Comparison of ENCODE assay signal across 8 cellular contexts in genomic region chr9:127897194-127897692, GRCh38. TPM values are rescaled to one million over a fixed set of nuclear protein-coding genes. Genes with fewer than 3 reads are reported as not detected.
A peak's percentile ranks its signal among the peaks of the same experiment; 100 is the strongest.
DNase-seq lines count a peak whose midpoint lies in the region; FAIRE-seq and TF ChIP-seq lines count a peak whose summit lies in the region.

No MANE protein-coding gene starts in this region.

- H4K91ac ChIP-seq in H1 (replicated peaks; ENCODE audit: insufficient read length, low read length) = no peak overlapping the region

- H3K27me3 Mint-ChIP-seq in MCF 10A (ENCODE audit: insufficient read depth, unreplicated experiment) = no peaks in the 10 kb centered on the region

- no peak overlapping the region for H4K5ac ChIP-seq in H1 (ENCODE audit: insufficient read length, low read depth, low read length)
- H4K5ac ChIP-seq in mesendoderm (ENCODE audit: low read length) = no peak overlapping the region

- peaks cover 0 to 28% (median 16%) of the 10 kb centered on the region in 4 experiments; a peak in 6 of 7 replicates for H3K4me1 ChIP-seq in H1 (replicated peaks in 1 of 4; ENCODE audit: control insufficient read depth in 3 of 4, insufficient read depth in 4 of 4, low read length in 3 of 4)
- H3K4me1 ChIP-seq in mesendoderm (ENCODE audit: control insufficient read depth, low read depth, low read length) = no peaks in the 10 kb centered on the region

- H3K56ac ChIP-seq in H1 (replicated peaks; ENCODE audit: insufficient read length, low read depth, low read length) = no peak overlapping the region
- peak overlapping the region; percentile 12 for H3K56ac ChIP-seq in mesendoderm (ENCODE audit: low read length)

- H2AK5ac ChIP-seq in H1 (ENCODE audit: low read depth, low read length) (no peak overlapping the region), mesendoderm (ENCODE audit: low read length) (no peak overlapping the region)

- peak overlapping the region; percentile 65 to 83 for H3K4me2 ChIP-seq in H1 (ENCODE audit: insufficient read depth in 1 of 2, low read depth in 2 of 2, low read length in 2 of 2)
- H3K4me2 ChIP-seq in mesendoderm (ENCODE audit: low read length) = no peak overlapping the region

- DNase-seq in T47D (ENCODE audit: low read depth in 1 of 2, low spot score in 1 of 2) (peak; percentile 79 to 94), MCF 10A (ENCODE audit: unreplicated experiment) (no peak), SK-N-DZ (ENCODE audit: low spot score) (peak; percentile 72), H1 (ENCODE audit: low read depth in 1 of 2, low spot score in 2 of 2) (peak in 1 of 2 experiments; percentile 82), mesendoderm (peak; percentile 87), NCI-H187 (lab: John Stamatoyannopoulos, UW) (no peak), D721Med (ENCODE audit: insufficient read length, low spot score) (no peak)

- peak overlapping the region; percentile 35; the same call in 1 of the 2 replicates for H4K8ac ChIP-seq in H1 (ENCODE audit: extremely low read depth, insufficient read depth, low read length)
- no peak overlapping the region for H4K8ac ChIP-seq in mesendoderm (ENCODE audit: low read depth, low read length)

- CTCF ChIA-PET in MCF 10A (lab: Yijun Ruan, JAX) (interaction anchor here (0.5 kb wide), 1 partner anchor 12 kb away, joined by 3 read pairs; no protein-coding TSS in a partner anchor), H1 (lab: Charles Lee; ENCODE audit: partially characterized antibody) (interaction anchor here (0.6 to 3.0 kb wide), 11 partner anchors 8 to 220 kb away, joined by 3 to 14 read pairs (median 3); no protein-coding TSS in a partner anchor)

- in situ Hi-C loops in T47D (cut with HindIII; ENCODE audit: low pct_unique_long_range_greater_than_20kb, low sequenced_read_pairs) = no loop called here

- no peak overlapping the region for H2BK5ac ChIP-seq in H1 (ENCODE audit: low read depth, low read length)
- no peak overlapping the region for H2BK5ac ChIP-seq in mesendoderm (ENCODE audit: low read length)

- no peak overlapping the region for H3K27ac Mint-ChIP-seq in MCF 10A (ENCODE audit: low read depth, unreplicated experiment)

- H3K36me3 Mint-ChIP-seq in MCF 10A (ENCODE audit: insufficient read depth, unreplicated experiment) = peaks cover 33% of the 10 kb centered on the region

- FAIRE-seq in H1 (lab: Jason Lieb, UNC) (no peak), D721Med (lab: Jason Lieb, UNC) (no peak)

- no peak overlapping the region for H2BK20ac ChIP-seq in H1 (ENCODE audit: low read length)

- POLR2A ChIA-PET in MCF 10A (lab: Yijun Ruan, JAX) (no interaction called here), H1 (lab: Charles Lee; ENCODE audit: partially characterized antibody) (interaction anchor here (0.9 to 10.1 kb wide), 9 partner anchors 9 to 69 kb away, joined by 3 to 91 read pairs (median 5); partner anchors contain the start of genes ENG and PIP5KL1)

- no peak for TF ChIP-seq EP300 in H1 (IDR thresholded peaks at IDR 0.05; ENCODE audit: borderline replicate concordance in 1 of 2, low read depth in 2 of 2, low read length in 2 of 2)

- TF ChIP-seq POLR2A in H1 (IDR thresholded peaks at IDR 0.05; ENCODE audit: control extremely low read depth in 1 of 2, low read depth in 2 of 2, low read length in 2 of 2) = peak in 1 of 2 experiments; percentile 59; a peak in 2 of 3 replicates

- no TSS peak for BruUV-seq in MCF 10A (replicated peaks; lab: Mats Ljungman, UMichigan)

- 0 out of 2 replicates have a peak overlapping the region, but pooled peaks have one; percentile 17 for H2BK12ac ChIP-seq in H1 (ENCODE audit: low read depth, low read length)

- no peak overlapping the region for H2BK15ac ChIP-seq in H1 (ENCODE audit: low read length)
- H2BK15ac ChIP-seq in mesendoderm (replicated peaks; ENCODE audit: low read depth) = no peak overlapping the region

- peaks cover 5 to 13% of the 10 kb centered on the region in 2 experiments for H4K20me1 ChIP-seq in H1 (replicated peaks in 1 of 2; ENCODE audit: control insufficient read depth in 1 of 2, insufficient read depth in 2 of 2, low read length in 2 of 2)

- H3K18ac ChIP-seq in H1 (ENCODE audit: extremely low read depth, low read length) (no peak overlapping the region; the same call in 1 of the 2 replicates), mesendoderm (ENCODE audit: low read length) (no peak overlapping the region)

- no peak overlapping the region for H2AFZ ChIP-seq in H1 (ENCODE audit: low read length)

- H3K4me3 ChIP-seq in H1 (ENCODE audit: extremely low read depth in 1 of 4, insufficient read depth in 2 of 4, low read depth in 3 of 4, low read length in 4 of 4) = peak overlapping the region in 1 of 4 experiments; percentile 50; a peak in 4 of 8 replicates
- no peak overlapping the region for H3K4me3 ChIP-seq in mesendoderm (ENCODE audit: low read length)

- H3K23ac ChIP-seq in H1 (ENCODE audit: insufficient read length) (no peak overlapping the region), mesendoderm (ENCODE audit: low read length) (no peak overlapping the region)

- peaks cover 10% of the 10 kb centered on the region for H3K79me1 ChIP-seq in H1 (ENCODE audit: low read depth, low read length)
- no peaks in the 10 kb centered on the region for H3K79me1 ChIP-seq in mesendoderm (ENCODE audit: low read length)

- H3K23me2 ChIP-seq in H1 (ENCODE audit: low read depth, low read length) = peaks cover 5% of the 10 kb centered on the region; the same call in 1 of the 2 replicates

- H3K4ac ChIP-seq in H1 (replicated peaks; ENCODE audit: insufficient read length, low read depth, low read length) (no peak overlapping the region), mesendoderm (ENCODE audit: low read depth, low read length) (no peak overlapping the region)

- H3K4me1 Mint-ChIP-seq in MCF 10A (ENCODE audit: insufficient read depth, unreplicated experiment) = peaks cover 9% of the 10 kb centered on the region

- no peak overlapping the region for H3K14ac ChIP-seq in H1 (ENCODE audit: insufficient read length)

- H3K4me3 Mint-ChIP-seq in MCF 10A (ENCODE audit: unreplicated experiment) = no peak overlapping the region

- no peak for TF ChIP-seq RAD21 in H1 (IDR thresholded peaks at IDR 0.05 in 1 of 2, conservative IDR thresholded peaks at IDR 0.05 in 1 of 2; ENCODE audit: low read depth in 2 of 2, low read length in 2 of 2)

- H3K27me3 ChIP-seq in H1 (replicated peaks in 1 of 4; ENCODE audit: control insufficient read depth in 3 of 4, extremely low read depth in 1 of 4, insufficient read depth in 3 of 4, low read length in 3 of 4) (no peaks in the 10 kb centered on the region), mesendoderm (ENCODE audit: insufficient read depth, low read length, poor library complexity) (no peaks in the 10 kb centered on the region)

- H3K9me3 ChIP-seq in H1 (ENCODE audit: insufficient read depth in 2 of 2, low read depth in 1 of 2, low read length in 1 of 2) = no peaks in the 10 kb centered on the region

- H3K9me3 Mint-ChIP-seq in MCF 10A (ENCODE audit: unreplicated experiment) = no peaks in the 10 kb centered on the region

- intact Hi-C loops in MCF 10A (cut with micrococcal nuclease) = no loop called here

- 14% methylated on average over 10 of the region's 19 CpGs; no CpG with 5 or more reads in 1 of the 2 experiments for WGBS in H1 (ENCODE audit: extremely low coverage in 1 of 2, insufficient coverage in 1 of 2, insufficient read length in 1 of 2, insufficient replicate concordance in 2 of 2, low coverage in 1 of 2, low lambda C conversion rate in 2 of 2, missing lambda C conversion rate in 1 of 2), 2 experiments
- WGBS in mesendoderm (ENCODE audit: extremely low coverage, insufficient coverage, low lambda C conversion rate) = no CpG with 5 or more reads among the region's 19 CpGs

- H3K9ac ChIP-seq in H1 (replicated peaks in 1 of 4; ENCODE audit: extremely low read depth in 1 of 4, low read depth in 3 of 4, low read length in 3 of 4) (peak overlapping the region in 2 of 4 experiments; percentile 13 to 19; a peak in 1 of 7 replicates), mesendoderm (ENCODE audit: low read length) (peak overlapping the region; percentile 19)

- H3K27ac ChIP-seq in H1 (ENCODE audit: low read depth, low read length) = peak overlapping the region; percentile 34; the same call in 1 of the 2 replicates
- no peak overlapping the region for H3K27ac ChIP-seq in mesendoderm (ENCODE audit: low read depth, low read length)
- H3K27ac ChIP-seq in temporal lobe (ENCODE audit: low read depth, low read length) = peak overlapping the region; percentile 91

- no peak overlapping the region for H2BK120ac ChIP-seq in H1 (replicated peaks; ENCODE audit: low read depth, low read length)
- H2BK120ac ChIP-seq in mesendoderm (ENCODE audit: low read depth, low read length) = no peak overlapping the region

- H3K79me2 ChIP-seq in H1 (ENCODE audit: control insufficient read depth in 1 of 2, insufficient read depth in 2 of 2, low read length in 2 of 2) = peaks cover 0 to 4% of the 10 kb centered on the region in 2 experiments; a peak in 1 of 4 replicates
- H3K79me2 ChIP-seq in mesendoderm (ENCODE audit: control insufficient read depth, insufficient read depth, low read length) = no peaks in the 10 kb centered on the region

- peaks cover 23 to 38% (median 32%) of the 10 kb centered on the region in 4 experiments for H3K36me3 ChIP-seq in H1 (ENCODE audit: control insufficient read depth in 2 of 4, insufficient read depth in 4 of 4, low read length in 3 of 4)
- peaks cover 4% of the 10 kb centered on the region for H3K36me3 ChIP-seq in mesendoderm (ENCODE audit: control insufficient read depth, insufficient read depth, low read length)

- no peak for TF ChIP-seq CTCF in MCF 10A (IDR thresholded peaks at IDR 0.05; ENCODE audit: unreplicated experiment)
- TF ChIP-seq CTCF in H1 (IDR thresholded peaks at IDR 0.05; ENCODE audit: control extremely low read depth in 1 of 3, insufficient read depth in 1 of 3, low read depth in 1 of 3, low read length in 3 of 3) = no peak
- no peak for TF ChIP-seq CTCF in D721Med (IDR thresholded peaks at IDR 0.05; ENCODE audit: insufficient read depth, missing control alignments)

RNA-seq across cellular contexts. Expression of gene ST6GALNAC6, which starts 2.2 kb away (rescaled TPM):
- total RNA-seq in MCF 10A (2022) (16.5 and 17.6 TPM in 2 replicates), temporal lobe (25.6 TPM)
- 28.5 and 39.2 TPM in 2 replicates for polyA plus RNA-seq in SK-N-DZ (2014; cell fraction: cytosol; rRNA removed)
- polyA plus RNA-seq in SK-N-DZ (2014; cell fraction: nucleus; rRNA removed) = 30.8 and 39.5 TPM in 2 replicates
- 37.7 and 43.7 TPM in 2 replicates for total RNA-seq in H1 (2021; fragmentation: NEBNext Ultra II Directional; extraction: Animal tissue kit (Norgen Biotek cat#: 25700))
- 64.4 and 72.9 TPM in 2 replicates for polyA plus RNA-seq in H1 (2011; rRNA removed)
- polyA plus RNA-seq in H1 (2011; cell fraction: cytosol; rRNA removed) = 60.4 TPM
- polyA plus RNA-seq in H1 (2011; cell fraction: nucleus; rRNA removed) = 54.5 TPM
- polyA plus RNA-seq in H1 (2012, experiment 1 of 2) = 22.5 to 37.7 TPM (median 31.4 TPM) in 4 replicates
- polyA plus RNA-seq in H1 (2012, experiment 2 of 2) = 33.2 TPM
- polyA plus RNA-seq in H1 (2013, experiment 1 of 2) = 27.2 TPM
- polyA plus RNA-seq in H1 (2013, experiment 2 of 2) = 27.7 TPM
- 40.3 and 44.6 TPM in 2 replicates for polyA minus RNA-seq in H1 (2011; rRNA and poly(A)+ RNA removed)
- polyA minus RNA-seq in H1 (2011; cell fraction: cytosol; rRNA and poly(A)+ RNA removed) = 18.6 TPM
- 23.3 TPM for polyA minus RNA-seq in H1 (2011; cell fraction: nucleus; rRNA and poly(A)+ RNA removed)
- polyA plus RNA-seq in mesendoderm (2013, experiment 1 of 2) = 11.0 TPM
- 11.5 TPM for polyA plus RNA-seq in mesendoderm (2013, experiment 2 of 2)

RNA-seq across cellular contexts. Expression of gene ST6GALNAC4, which starts 19.6 kb away (rescaled TPM):
- total RNA-seq in MCF 10A (2022) (36.3 and 39.5 TPM in 2 replicates), temporal lobe (7.4 TPM)
- 28.1 and 28.4 TPM in 2 replicates for polyA plus RNA-seq in SK-N-DZ (2014; cell fraction: cytosol; rRNA removed)
- polyA plus RNA-seq in SK-N-DZ (2014; cell fraction: nucleus; rRNA removed) = 18.1 and 19.8 TPM in 2 replicates
- 21.8 and 27.0 TPM in 2 replicates for total RNA-seq in H1 (2021; fragmentation: NEBNext Ultra II Directional; extraction: Animal tissue kit (Norgen Biotek cat#: 25700))
- polyA plus RNA-seq in H1 (2011; rRNA removed) = 34.1 and 49.5 TPM in 2 replicates
- polyA plus RNA-seq in H1 (2011; cell fraction: cytosol; rRNA removed) = 27.6 TPM
- 38.3 TPM for polyA plus RNA-seq in H1 (2011; cell fraction: nucleus; rRNA removed)
- polyA plus RNA-seq in H1 (2012, experiment 1 of 2) = 11.6 to 21.8 TPM (median 18.9 TPM) in 4 replicates
- 18.6 TPM for polyA plus RNA-seq in H1 (2012, experiment 2 of 2)
- polyA plus RNA-seq in H1 (2013, experiment 1 of 2) = 26.2 TPM
- polyA plus RNA-seq in H1 (2013, experiment 2 of 2) = 25.6 TPM
- 16.4 and 19.0 TPM in 2 replicates for polyA minus RNA-seq in H1 (2011; rRNA and poly(A)+ RNA removed)
- polyA minus RNA-seq in H1 (2011; cell fraction: cytosol; rRNA and poly(A)+ RNA removed) = 32.7 TPM
- polyA minus RNA-seq in H1 (2011; cell fraction: nucleus; rRNA and poly(A)+ RNA removed) = 24.5 TPM
- polyA plus RNA-seq in mesendoderm (2013, experiment 1 of 2) = 12.3 TPM
- 14.4 TPM for polyA plus RNA-seq in mesendoderm (2013, experiment 2 of 2)

RNA-seq across cellular contexts. Expression of gene AK1, which starts 19.8 kb away (rescaled TPM):
- total RNA-seq in MCF 10A (2022) = 75.9 and 94.3 TPM in 2 replicates
- 61.6 and 106 TPM in 2 replicates for polyA plus RNA-seq in SK-N-DZ (2014; cell fraction: cytosol; rRNA removed)
- polyA plus RNA-seq in SK-N-DZ (2014; cell fraction: nucleus; rRNA removed) = 55.2 and 64.2 TPM in 2 replicates
- 35.9 and 37.9 TPM in 2 replicates for total RNA-seq in H1 (2021; fragmentation: NEBNext Ultra II Directional; extraction: Animal tissue kit (Norgen Biotek cat#: 25700))
- polyA plus RNA-seq in H1 (2011; rRNA removed) = 39.2 and 44.1 TPM in 2 replicates
- 45.5 TPM for polyA plus RNA-seq in H1 (2011; cell fraction: cytosol; rRNA removed)
- 32.0 TPM for polyA plus RNA-seq in H1 (2011; cell fraction: nucleus; rRNA removed)
- 32.5 to 48.8 TPM (median 43.2 TPM) in 4 replicates for polyA plus RNA-seq in H1 (2012, experiment 1 of 2)
- polyA plus RNA-seq in H1 (2012, experiment 2 of 2) = 31.3 TPM
- polyA plus RNA-seq in H1 (2013, experiment 1 of 2) = 26.6 TPM
- polyA plus RNA-seq in H1 (2013, experiment 2 of 2) = 24.9 TPM
- 9.5 and 12.8 TPM in 2 replicates for polyA minus RNA-seq in H1 (2011; rRNA and poly(A)+ RNA removed)
- 2.6 TPM for polyA minus RNA-seq in H1 (2011; cell fraction: cytosol; rRNA and poly(A)+ RNA removed)
- polyA minus RNA-seq in H1 (2011; cell fraction: nucleus; rRNA and poly(A)+ RNA removed) = 6.3 TPM
- polyA plus RNA-seq in mesendoderm (2013, experiment 1 of 2) = 24.5 TPM
- 21.1 TPM for polyA plus RNA-seq in mesendoderm (2013, experiment 2 of 2)
- total RNA-seq in temporal lobe = 25.3 TPM

RNA-seq across cellular contexts. Expression of gene PIP5KL1, which starts 33.3 kb away (rescaled TPM):
- total RNA-seq in MCF 10A (2022) (4.0 and 5.7 TPM in 2 replicates), temporal lobe (1.2 TPM)
- 2.1 and 3.6 TPM in 2 replicates for polyA plus RNA-seq in SK-N-DZ (2014; cell fraction: cytosol; rRNA removed)
- polyA plus RNA-seq in SK-N-DZ (2014; cell fraction: nucleus; rRNA removed) = 18.2 and 18.8 TPM in 2 replicates
- 12.2 and 13.4 TPM in 2 replicates for total RNA-seq in H1 (2021; fragmentation: NEBNext Ultra II Directional; extraction: Animal tissue kit (Norgen Biotek cat#: 25700))
- 15.4 and 27.4 TPM in 2 replicates for polyA plus RNA-seq in H1 (2011; rRNA removed)
- polyA plus RNA-seq in H1 (2011; cell fraction: cytosol; rRNA removed) = 15.3 TPM
- 42.3 TPM for polyA plus RNA-seq in H1 (2011; cell fraction: nucleus; rRNA removed)
- polyA plus RNA-seq in H1 (2012, experiment 1 of 2) = 11.0 to 14.5 TPM (median 13.0 TPM) in 4 replicates
- 10.5 TPM for polyA plus RNA-seq in H1 (2012, experiment 2 of 2)
- polyA plus RNA-seq in H1 (2013, experiment 1 of 2) = 12.9 TPM
- polyA plus RNA-seq in H1 (2013, experiment 2 of 2) = 11.8 TPM
- 1.8 and 4.1 TPM in 2 replicates for polyA minus RNA-seq in H1 (2011; rRNA and poly(A)+ RNA removed)
- 16.4 TPM for polyA minus RNA-seq in H1 (2011; cell fraction: cytosol; rRNA and poly(A)+ RNA removed)
- 10.7 TPM for polyA minus RNA-seq in H1 (2011; cell fraction: nucleus; rRNA and poly(A)+ RNA removed)
- 4.1 TPM for polyA plus RNA-seq in mesendoderm (2013, experiment 1 of 2)
- polyA plus RNA-seq in mesendoderm (2013, experiment 2 of 2) = 3.5 TPM

RNA-seq across cellular contexts. Expression of gene DPM2, which starts 40.4 kb away (rescaled TPM):
- total RNA-seq in MCF 10A (2022) = 41.5 and 41.8 TPM in 2 replicates
- polyA plus RNA-seq in SK-N-DZ (2014; cell fraction: cytosol; rRNA removed) = 52.5 and 55.6 TPM in 2 replicates
- 46.6 and 51.6 TPM in 2 replicates for polyA plus RNA-seq in SK-N-DZ (2014; cell fraction: nucleus; rRNA removed)
- 45.4 and 48.8 TPM in 2 replicates for total RNA-seq in H1 (2021; fragmentation: NEBNext Ultra II Directional; extraction: Animal tissue kit (Norgen Biotek cat#: 25700))
- polyA plus RNA-seq in H1 (2011; rRNA removed) = 95.4 and 110 TPM in 2 replicates
- 55.5 TPM for polyA plus RNA-seq in H1 (2011; cell fraction: cytosol; rRNA removed)
- 67.9 TPM for polyA plus RNA-seq in H1 (2011; cell fraction: nucleus; rRNA removed)
- polyA plus RNA-seq in H1 (2012, experiment 1 of 2) = 34.5 to 60.4 TPM (median 57.6 TPM) in 4 replicates
- 64.1 TPM for polyA plus RNA-seq in H1 (2012, experiment 2 of 2)
- 39.2 TPM for polyA plus RNA-seq in H1 (2013, experiment 1 of 2)
- 39.2 TPM for polyA plus RNA-seq in H1 (2013, experiment 2 of 2)
- polyA minus RNA-seq in H1 (2011; rRNA and poly(A)+ RNA removed) = 37.7 and 56.7 TPM in 2 replicates
- polyA minus RNA-seq in H1 (2011; cell fraction: cytosol; rRNA and poly(A)+ RNA removed) = 37.1 TPM
- 41.0 TPM for polyA minus RNA-seq in H1 (2011; cell fraction: nucleus; rRNA and poly(A)+ RNA removed)
- 31.9 TPM for polyA plus RNA-seq in mesendoderm (2013, experiment 1 of 2)
- polyA plus RNA-seq in mesendoderm (2013, experiment 2 of 2) = 33.2 TPM
- 10.1 TPM for total RNA-seq in temporal lobe

Comparison
In these comparisons a context has a peak if more than half of its experiments do, and no peak if none do; other contexts are left out.
1. DNase-seq: peak in T47D (2 of 2), SK-N-DZ (single experiment) and mesendoderm (single experiment); none in MCF 10A (single experiment), NCI-H187 (0 of 2) and D721Med (single experiment).